Comparison of ENCODE assay signal across 33 cellular contexts in the genomic region with DNA sequence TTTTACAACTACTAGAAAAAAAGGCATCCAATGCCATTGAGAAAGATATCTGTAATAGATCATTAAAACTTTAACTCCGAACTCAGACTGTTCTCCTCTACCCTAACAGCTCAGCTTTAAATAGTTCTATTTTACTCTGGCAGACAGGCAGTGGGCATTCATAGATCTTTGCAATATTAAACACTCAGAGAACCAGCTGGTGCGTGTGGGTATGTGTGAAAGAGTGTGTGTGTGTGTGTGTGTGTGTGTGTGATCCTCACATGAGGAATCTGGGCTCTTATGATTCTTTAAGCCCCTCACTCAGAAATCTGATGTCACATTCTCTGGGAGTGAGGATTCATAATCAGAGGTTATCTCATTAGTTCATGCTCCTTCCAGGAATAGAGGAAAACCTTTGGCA.
"Had no signal": no experiment of that assay in that cellular context is flagged by ENCODE, and none has a peak within 500 bp of the region (broad histone marks: within the 10 kb centered on the region; RNA-seq: fewer than 3 reads in every experiment).

No MANE protein-coding gene starts in this region.

- H3K27me3 ChIP-seq: adrenal gland, body of pancreas, brain microvascular endothelial cell, breast epithelium had no signal

- ATAC-seq: activated CD8-positive, alpha-beta T cell treated with anti-CD3 and anti-CD28 coated beads for 36 hours; activated naive CD4-positive, alpha-beta T cell treated with anti-CD3 and anti-CD28 coated beads, Interleukin-2, amount 50 U/mL, for 72 hours; activated T-cell treated with anti-CD3 and anti-CD28 coated beads, Interleukin-2, amount 50 U/mL, for 4 hours; activated T-cell treated with anti-CD3 and anti-CD28 coated beads, Interleukin-2, amount 50 U/mL, for 72 hours; activated T-helper 17 cell treated with anti-CD3 and anti-CD28 coated beads, Interleukin-2, amount 50 U/mL, for 72 hours; body of pancreas; T-cell had no signal

- H3K9me3 ChIP-seq: adrenal gland, body of pancreas, breast epithelium had no signal

- H3K36me3 ChIP-seq: adrenal gland, brain microvascular endothelial cell, breast epithelium had no signal

- H3K4me1 ChIP-seq: adrenal gland, body of pancreas, breast epithelium had no signal

- DNase-seq: activated B cell treated with CpG ODN at 0.5 μM for 24 hours; activated CD4-positive, alpha-beta memory T cell treated with anti-CD3 and anti-CD28 coated beads for 36 hours; activated CD4-positive, alpha-beta T cell treated with anti-CD3 and anti-CD28 coated beads for 4 hours; activated CD4-positive, alpha-beta T cell treated with anti-CD3 and anti-CD28 coated beads, Interleukin-2, amount 10 ng/mL, durations not matched to agents 24 days and 14 days; activated CD4-positive, alpha-beta T cell treated with anti-CD3 and anti-CD28 coated beads, Interleukin-2, amount 50 U/mL, for 1 hour; activated CD4-positive, alpha-beta T cell treated with anti-CD3 and anti-CD28 coated beads, Interleukin-2, amount 50 U/mL, for 4 hours; activated CD4-positive, CD25-positive, alpha-beta regulatory T cell treated with anti-CD3 and anti-CD28 coated beads, Interleukin-2, amount 50 U/mL, for 72 hours; activated CD8-positive, alpha-beta memory T cell treated with anti-CD3 and anti-CD28 coated beads, Interleukin-2, amount 50 U/mL, for 4 hours; activated CD8-positive, alpha-beta T cell treated with anti-CD3 and anti-CD28 coated beads for 36 hours; activated effector memory CD4-positive, alpha-beta T cell treated with anti-CD3 and anti-CD28 coated beads, Interleukin-2, amount 50 U/mL, for 16 hours; activated gamma-delta T cell treated with Interleukin-2 at 50 U/mL for 16 hours; activated naive CD4-positive, alpha-beta T cell; activated naive CD4-positive, alpha-beta T cell treated with anti-CD3 and anti-CD28 coated beads for 36 hours; activated naive CD4-positive, alpha-beta T cell treated with anti-CD3 and anti-CD28 coated beads, Interleukin-2, amount 50 U/mL, for 16 hours; activated naive CD8-positive, alpha-beta T cell treated with anti-CD3 and anti-CD28 coated beads for 36 hours; activated T-cell treated with anti-CD3 and anti-CD28 coated beads for 4 hours; activated T-cell treated with anti-CD3 and anti-CD28 coated beads, Interleukin-2, amount 50 U/mL, for 1 hour; activated T-cell treated with anti-CD3 and anti-CD28 coated beads, Interleukin-2, amount 50 U/mL, for 4 hours; activated T-cell treated with anti-CD3 and anti-CD28 coated beads, Interleukin-2, amount 50 U/mL, for 72 hours; adrenal gland; amniotic stem cell; aorta; body of pancreas; brain microvascular endothelial cell; caudate nucleus; cerebellar nuclear complex; T-cell; T-helper 2 cell; T-helper 9 cell had no signal

- H3K4me3 ChIP-seq: adrenal gland, body of pancreas, breast epithelium had no signal

- H3K27ac ChIP-seq: adrenal gland, body of pancreas, brain microvascular endothelial cell, breast epithelium, VCaP had no signal
